Comparison of ENCODE assay signal across 22 cellular contexts in the genomic region with DNA sequence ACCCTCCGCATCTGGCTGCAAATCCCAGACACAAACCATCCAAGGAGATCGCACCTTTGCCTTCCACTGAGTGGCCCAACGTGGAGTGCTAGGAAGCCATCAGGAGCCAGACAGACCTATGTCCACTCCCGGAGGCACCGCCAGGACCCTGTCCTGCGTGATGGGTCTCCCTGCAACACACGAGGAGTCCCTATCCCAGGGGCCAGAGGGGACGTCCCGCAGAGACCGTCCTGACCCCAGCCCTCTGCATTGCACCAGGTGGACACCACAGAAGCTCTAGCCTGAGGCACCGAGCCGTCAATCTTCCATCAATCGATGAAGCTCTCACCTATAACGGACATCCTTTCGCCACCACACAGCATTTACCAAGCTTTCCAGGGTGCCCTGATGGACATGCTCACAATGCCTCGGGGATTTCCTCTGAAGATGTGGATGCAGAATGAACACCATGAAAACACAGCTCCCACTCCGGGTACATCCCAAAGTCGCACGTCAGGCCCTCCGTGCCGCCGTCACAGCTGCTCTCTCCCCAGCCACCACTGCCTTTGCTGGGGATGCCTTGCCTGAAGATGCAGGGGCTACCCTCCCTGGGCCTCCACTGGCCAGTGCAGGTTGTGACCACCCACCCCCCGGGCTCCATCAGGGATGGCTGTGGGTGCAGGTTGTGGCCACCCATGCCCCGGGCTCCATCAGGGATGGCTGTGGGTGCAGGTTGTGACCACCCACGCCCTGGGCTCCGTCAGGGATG. TPM values are rescaled to one million over a fixed set of nuclear protein-coding genes. Genes with fewer than 3 reads are reported as not detected.
DNase-seq lines count a peak whose midpoint lies in the region; ATAC-seq, FAIRE-seq and TF ChIP-seq lines count a peak whose summit lies in the region.
"Had no signal": no experiment of that assay in that cellular context is flagged by ENCODE, and none has a peak within 500 bp of the region (broad histone marks: within the 10 kb centered on the region; RNA-seq: fewer than 3 reads in every experiment).

No MANE protein-coding gene starts in this region.

- H3K9ac ChIP-seq in BLaER1, result peak overlapping the region; percentile 77; the same call in 1 of the 2 replicates

- TF ChIP-seq CTCF in bronchial epithelial cell (IDR thresholded peaks at IDR 0.05; ENCODE audit: insufficient read depth, low read length, severe bottlenecking) (no peak), glutamatergic neuron (IDR thresholded peaks at IDR 0.05; ENCODE audit: partially characterized antibody, unreplicated experiment) (no peak), omental fat pad (IDR thresholded peaks at IDR 0.05) (no peak)

- intact Hi-C loops in posterior vena cava (cut with DNase I), result no loop called here

- no peaks in the 10 kb centered on the region for H3K27me3 ChIP-seq in BLaER1
- no peaks in the 10 kb centered on the region for H3K27me3 ChIP-seq in H7 (ENCODE audit: control insufficient read depth, insufficient read depth, low read length)
- H3K27me3 ChIP-seq in bronchial epithelial cell (ENCODE audit: control insufficient read depth, insufficient read depth, low read length), result no peaks in the 10 kb centered on the region
- H3K27me3 ChIP-seq: BE2C had no signal

- peak overlapping the region; percentile 23 for H3K27ac Mint-ChIP-seq in glutamatergic neuron (ENCODE audit: unreplicated experiment)
- no peak overlapping the region for H3K27ac Mint-ChIP-seq in activated T-cell treated with anti-CD3 and anti-CD28 coated beads, Interleukin-2, amount 50 U/mL, for 72 hours
- H3K27ac Mint-ChIP-seq: CD4-positive, CD25-positive, alpha-beta regulatory T cell; CD8-positive, alpha-beta T cell; HFFc6 had no signal

- H3K4me3 Mint-ChIP-seq in glutamatergic neuron (ENCODE audit: unreplicated experiment), result no peak overlapping the region
- no peak overlapping the region for H3K4me3 Mint-ChIP-seq in activated T-cell treated with anti-CD3 and anti-CD28 coated beads, Interleukin-2, amount 50 U/mL, for 72 hours
- H3K4me3 Mint-ChIP-seq: CD4-positive, CD25-positive, alpha-beta regulatory T cell; CD8-positive, alpha-beta T cell; HFFc6 had no signal

- DNase-seq in H7 (peak; percentile 28), bronchial epithelial cell (ENCODE audit: low read depth) (no peak), glutamatergic neuron (no peak), posterior vena cava (ENCODE audit: low spot score) (no peak), omental fat pad (ENCODE audit: low spot score) (no peak)
- DNase-seq in activated T-cell treated with anti-CD3 and anti-CD28 coated beads, Interleukin-2, amount 50 U/mL, for 72 hours, result no peak
- DNase-seq: 8988T; ACHN; AML-193; BE2C; Caco-2; CD4-positive, CD25-positive, alpha-beta regulatory T cell; CD8-positive, alpha-beta T cell; DMS153; DND-41; HFFc6 had no signal

- FAIRE-seq in bronchial epithelial cell (lab: Jason Lieb, UNC), result peak; percentile 40
- FAIRE-seq: A549, G401.6, GM12892 had no signal

- H3K4me2 ChIP-seq in BLaER1, result peak overlapping the region; percentile 95
- H3K4me2 ChIP-seq: A549 had no signal

- peaks cover 29% of the 10 kb centered on the region for H3K4me1 Mint-ChIP-seq in glutamatergic neuron (ENCODE audit: low read depth, unreplicated experiment)
- H3K4me1 Mint-ChIP-seq in activated T-cell treated with anti-CD3 and anti-CD28 coated beads, Interleukin-2, amount 50 U/mL, for 72 hours (ENCODE audit: low read depth), result no peaks in the 10 kb centered on the region
- H3K4me1 Mint-ChIP-seq: CD4-positive, CD25-positive, alpha-beta regulatory T cell had no signal

- peaks cover 16% of the 10 kb centered on the region for H3K9me3 Mint-ChIP-seq in glutamatergic neuron (ENCODE audit: unreplicated experiment)
- no peaks in the 10 kb centered on the region for H3K9me3 Mint-ChIP-seq in activated T-cell treated with anti-CD3 and anti-CD28 coated beads, Interleukin-2, amount 50 U/mL, for 72 hours
- H3K9me3 Mint-ChIP-seq: CD8-positive, alpha-beta T cell had no signal

- H3K36me3 Mint-ChIP-seq in glutamatergic neuron (ENCODE audit: unreplicated experiment), result peaks cover 20% of the 10 kb centered on the region
- no peaks in the 10 kb centered on the region for H3K36me3 Mint-ChIP-seq in activated T-cell treated with anti-CD3 and anti-CD28 coated beads, Interleukin-2, amount 50 U/mL, for 72 hours (ENCODE audit: insufficient read depth in 2 of 2)
- H3K36me3 Mint-ChIP-seq: CD4-positive, CD25-positive, alpha-beta regulatory T cell; CD8-positive, alpha-beta T cell had no signal

- H3K27me3 Mint-ChIP-seq in glutamatergic neuron (ENCODE audit: unreplicated experiment), result peaks cover 21% of the 10 kb centered on the region
- H3K27me3 Mint-ChIP-seq in activated T-cell treated with anti-CD3 and anti-CD28 coated beads, Interleukin-2, amount 50 U/mL, for 72 hours (ENCODE audit: low read depth), result no peaks in the 10 kb centered on the region
- H3K27me3 Mint-ChIP-seq: CD4-positive, CD25-positive, alpha-beta regulatory T cell had no signal

- H3K27ac ChIP-seq in BLaER1, result peak overlapping the region; percentile 67
- H3K27ac ChIP-seq: A549, C4-2B had no signal

- 0 out of 2 replicates have a peak, but pooled peaks cover 5% of the 10 kb centered on the region for H3K36me3 ChIP-seq in BLaER1
- H3K36me3 ChIP-seq in H7 (replicated peaks; ENCODE audit: control insufficient read depth, insufficient read depth, low read length), result no peaks in the 10 kb centered on the region
- H3K36me3 ChIP-seq in bronchial epithelial cell (ENCODE audit: control insufficient read depth, insufficient read depth, low read length), result no peaks in the 10 kb centered on the region
- H3K36me3 ChIP-seq: BE2C, HAP-1 had no signal

- H3K4me1 ChIP-seq in BLaER1, result peaks cover 99% of the 10 kb centered on the region
- H3K4me1 ChIP-seq: A549, BE2C, HAP-1 had no signal

- H3K4me3 ChIP-seq in BLaER1 (peak overlapping the region; percentile 52; the same call in 1 of the 2 replicates), H7 (ENCODE audit: insufficient read depth, low read depth, low read length) (no peak overlapping the region), bronchial epithelial cell (ENCODE audit: low read depth, low read length) (no peak overlapping the region)
- H3K4me3 ChIP-seq: A549, HAP-1 had no signal

- peaks cover 22% of the 10 kb centered on the region for H3K9me3 ChIP-seq in BLaER1
- H3K9me3 ChIP-seq: BE2C, Caco-2 had no signal

- H4K20me1 ChIP-seq in BLaER1, result no peaks in the 10 kb centered on the region

- ATAC-seq in omental fat pad (ENCODE audit: low FRiP score), result no peak
- no peak for ATAC-seq in activated T-cell treated with anti-CD3 and anti-CD28 coated beads, Interleukin-2, amount 50 U/mL, for 72 hours (replicated peaks in 1 of 2)
- ATAC-seq: A549; CD8-positive, alpha-beta T cell had no signal

RNA-seq across cellular contexts. Expression of a gene that starts 54.1 kb away (rescaled TPM):
- total RNA-seq in H7 (2014; rRNA removed; shearing (Covaris generic)), result 0.70 and 0.80 TPM in 2 replicates
- total RNA-seq in bronchial epithelial cell (1.1 and 2.8 TPM in 2 replicates), glutamatergic neuron (ENCODE audit: unreplicated experiment) (49.0 TPM), posterior vena cava (1 to 10 TPM; 1.6 to 2.8 TPM), omental fat pad (1 to 10 TPM; 2.0 to 9.5 (median 2.6) TPM)
- total RNA-seq in activated T-cell treated with anti-CD3 and anti-CD28 coated beads, Interleukin-2, amount 50 U/mL, for 72 hours, result under 1 TPM; 0.72 to 0.79 TPM
